ENCODE assay signal across 8 cellular contexts in the genomic region with DNA sequence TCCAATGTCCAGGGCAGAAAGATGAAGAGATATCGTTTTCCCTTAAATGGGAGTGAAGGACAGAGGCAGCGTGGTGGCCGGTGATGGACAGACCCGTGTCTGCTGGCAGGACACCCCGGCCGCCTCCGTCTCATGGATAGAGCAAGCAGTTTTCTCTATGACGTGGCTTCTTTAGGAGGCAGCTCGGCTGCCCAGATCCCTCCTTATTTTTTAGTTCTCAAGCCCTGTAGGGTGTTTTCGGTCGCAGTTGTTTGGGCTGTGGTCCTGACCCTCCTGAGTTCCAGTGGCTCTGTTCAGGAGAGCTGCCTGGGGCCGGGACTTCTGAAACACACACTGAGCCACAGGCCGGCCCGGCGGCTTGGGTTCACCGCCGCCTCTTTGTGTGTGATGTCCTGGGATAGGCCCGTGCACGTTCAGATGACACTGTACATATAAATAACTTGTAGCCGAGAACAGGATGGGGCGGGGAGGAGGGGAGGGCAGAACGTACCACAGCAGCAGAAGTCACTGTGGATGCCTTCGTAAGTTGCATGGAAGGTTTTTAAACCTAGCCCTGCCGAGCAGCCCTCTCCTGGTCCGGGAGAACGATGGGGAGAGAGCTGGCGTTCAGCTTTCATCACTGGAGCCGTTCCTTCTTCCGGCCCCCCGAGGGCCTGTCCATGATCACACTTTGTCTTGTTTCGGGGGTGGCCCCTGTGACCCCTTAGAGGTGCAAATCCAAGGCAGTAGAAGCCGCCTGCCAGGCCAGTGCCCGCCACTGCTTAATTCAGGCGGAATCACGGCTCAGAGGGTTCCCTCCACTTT.
DNase-seq lines count a peak whose midpoint lies in the region; ATAC-seq lines count a peak whose summit lies in the region.

No MANE protein-coding gene starts in this region.

- H3K9me3 ChIP-seq in muscle layer of colon (ENCODE audit: low read length) = no peaks in the 10 kb centered on the region

- H3K4me3 ChIP-seq in muscle layer of colon (ENCODE audit: low read depth in 1 of 2, low read length in 2 of 2) = peak overlapping the region in 1 of 2 donors; percentile 32

- ATAC-seq in HG02571 (IDR thresholded peaks at IDR 0.05; ENCODE audit: unreplicated experiment) = peak; percentile 52

- H3K27me3 Mint-ChIP-seq in T-helper 2 cell treated with Interferon-gamma antibody and Interleukin-4, amounts not matched to agents 5 μg/mL and 100 μg/mL, for 36 hours (ENCODE audit: low read depth) = no peaks in the 10 kb centered on the region

- H3K36me3 Mint-ChIP-seq in T-helper 2 cell treated with Interferon-gamma antibody and Interleukin-4, amounts not matched to agents 5 μg/mL and 100 μg/mL, for 36 hours (ENCODE audit: low read depth) = no peaks in the 10 kb centered on the region

- H3K36me3 ChIP-seq in muscle layer of colon (ENCODE audit: insufficient read depth, low read length) = no peaks in the 10 kb centered on the region

- peak; percentile 79 for DNase-seq in EL
- no peak for DNase-seq in T-helper 2 cell treated with Interferon-gamma antibody and Interleukin-4, amounts not matched to agents 5 μg/mL and 100 μg/mL, for 36 hours (ENCODE audit: low spot score)
- peak; percentile 80 for DNase-seq in ureter (ENCODE audit: low spot score)
- no peak for DNase-seq in occipital lobe (lab: John Stamatoyannopoulos, UW)
- no peak for DNase-seq in SW480 (ENCODE audit: low spot score)

- H3K9ac ChIP-seq in muscle layer of colon (ENCODE audit: low read length) = peak overlapping the region; percentile 7

- peaks cover 4% of the 10 kb centered on the region for H3K4me1 ChIP-seq in muscle layer of colon (ENCODE audit: insufficient read depth, low read length)

- peaks cover 22% of the 10 kb centered on the region for H3K4me1 Mint-ChIP-seq in T-helper 2 cell treated with Interferon-gamma antibody and Interleukin-4, amounts not matched to agents 5 μg/mL and 100 μg/mL, for 36 hours (ENCODE audit: low read depth)

- peak overlapping the region; percentile 94 for H3K27ac Mint-ChIP-seq in T-helper 2 cell treated with Interferon-gamma antibody and Interleukin-4, amounts not matched to agents 5 μg/mL and 100 μg/mL, for 36 hours

- peak overlapping the region; percentile 75 for H3K4me3 Mint-ChIP-seq in T-helper 2 cell treated with Interferon-gamma antibody and Interleukin-4, amounts not matched to agents 5 μg/mL and 100 μg/mL, for 36 hours

- no peaks in the 10 kb centered on the region for H3K9me3 Mint-ChIP-seq in T-helper 2 cell treated with Interferon-gamma antibody and Interleukin-4, amounts not matched to agents 5 μg/mL and 100 μg/mL, for 36 hours

- H3K27ac ChIP-seq in cingulate gyrus (ENCODE audit: low read depth, low read length) = peak overlapping the region; percentile 77
- peak overlapping the region; percentile 58 for H3K27ac ChIP-seq in muscle layer of colon (ENCODE audit: low read depth, low read length)

- no peaks in the 10 kb centered on the region for H3K27me3 ChIP-seq in muscle layer of colon (ENCODE audit: control insufficient read depth in 1 of 2, insufficient read depth in 2 of 2, low read length in 2 of 2)

Comparison
In these comparisons a context has a peak if more than half of its experiments do, and no peak if none do; other contexts are left out.
1. DNase-seq: peak in EL (single experiment) and ureter (single experiment); none in T-helper 2 cell treated with Interferon-gamma antibody and Interleukin-4, amounts not matched to agents 5 μg/mL and 100 μg/mL, for 36 hours (single experiment), occipital lobe (single experiment) and SW480 (single experiment).